ENCODE assay signal across 3 cellular contexts in genomic region chr1:65062339-65062738, GRCh38.
TF ChIP-seq lines count a peak whose summit lies in the region.

No MANE protein-coding gene starts in this region.

TF ChIP-seq in HEK293, 187 proteins besides CTCF, POLR2A, EP300 and RAD21:
- TF ChIP-seq PRDM10 (tag by site-specific recombination; IDR thresholded peaks at IDR 0.05) (peak; percentile 85), ZNF146 (tag by site-specific recombination; IDR thresholded peaks at IDR 0.05) (no peak), ZNF341 (tag by site-specific recombination; IDR thresholded peaks at IDR 0.05; ENCODE audit: low read depth) (peak; percentile 68)

TF ChIP-seq in GM12878, 131 proteins besides CTCF, POLR2A, EP300 and RAD21:
- TF ChIP-seq KDM1A (IDR thresholded peaks at IDR 0.05; ENCODE audit: borderline replicate concordance) (no peak), RAD51 (IDR thresholded peaks at IDR 0.05) (no peak), TCF7 (IDR thresholded peaks at IDR 0.05; ENCODE audit: borderline replicate concordance) (no peak), ATF3 (IDR thresholded peaks at IDR 0.05; ENCODE audit: borderline replicate concordance, extremely low read depth, low read depth, low read length) (no peak), IKZF1 (conservative IDR thresholded peaks at IDR 0.05) (no peak), ATF7 (IDR thresholded peaks at IDR 0.05; ENCODE audit: low read depth) (no peak), POLR2AphosphoS2 (IDR thresholded peaks at IDR 0.05; ENCODE audit: low read depth, low read length) (no peak), IRF5 (IDR thresholded peaks at IDR 0.05; ENCODE audit: borderline replicate concordance) (no peak), BCLAF1 (IDR thresholded peaks at IDR 0.05) (no peak), E4F1 (IDR thresholded peaks at IDR 0.05; ENCODE audit: borderline replicate concordance, partially characterized antibody) (no peak), WRNIP1 (IDR thresholded peaks at IDR 0.05; ENCODE audit: borderline replicate concordance, low read depth, low read length) (no peak), MYC (IDR thresholded peaks at IDR 0.05; ENCODE audit: insufficient read depth, insufficient read length, insufficient replicate concordance, low read length, severe bottlenecking) (no peak), ZBTB4 (CRISPR knock-in tag; IDR thresholded peaks at IDR 0.05) (no peak)

TF ChIP-seq in SK-N-SH, 30 proteins besides CTCF, POLR2A, EP300 and RAD21:
- no peak for TF ChIP-seq CHD2 (IDR thresholded peaks at IDR 0.05; ENCODE audit: low read length, partially characterized antibody)
- TF ChIP-seq REST (IDR thresholded peaks at IDR 0.05; ENCODE audit: low read depth, low read length) = no peak
- TF ChIP-seq TEAD4 (IDR thresholded peaks at IDR 0.05; ENCODE audit: borderline replicate concordance, insufficient read depth) = no peak
- TF ChIP-seq ZBTB33 (IDR thresholded peaks at IDR 0.05; ENCODE audit: borderline replicate concordance, low read depth) = no peak
- TF ChIP-seq PBX3 (IDR thresholded peaks at IDR 0.05) = no peak
- TF ChIP-seq NRF1 (IDR thresholded peaks at IDR 0.05; ENCODE audit: low read depth, low read length) = no peak
- TF ChIP-seq MEF2A (IDR thresholded peaks at IDR 0.05; ENCODE audit: borderline replicate concordance, low read depth) = no peak
- no peak for TF ChIP-seq ELF1 (IDR thresholded peaks at IDR 0.05)
- no peak for TF ChIP-seq FOXJ3 (CRISPR knock-in tag; IDR thresholded peaks at IDR 0.05)
- TF ChIP-seq SMC3 (IDR thresholded peaks at IDR 0.05; ENCODE audit: low read depth, low read length) = no peak
- TF ChIP-seq JUND (IDR thresholded peaks at IDR 0.05) = no peak
- no peak for TF ChIP-seq RXRA (IDR thresholded peaks at IDR 0.05; ENCODE audit: borderline replicate concordance, low read depth)
- TF ChIP-seq TCF12 (IDR thresholded peaks at IDR 0.05) = no peak
- TF ChIP-seq TAF1 (IDR thresholded peaks at IDR 0.05; ENCODE audit: borderline replicate concordance, low read depth, low read length) = no peak
- TF ChIP-seq MXI1 (IDR thresholded peaks at IDR 0.05; ENCODE audit: low read depth, low read length) = no peak
- TF ChIP-seq USF1 (IDR thresholded peaks at IDR 0.05; ENCODE audit: borderline replicate concordance, low read depth) = no peak
